In the genomic region with DNA sequence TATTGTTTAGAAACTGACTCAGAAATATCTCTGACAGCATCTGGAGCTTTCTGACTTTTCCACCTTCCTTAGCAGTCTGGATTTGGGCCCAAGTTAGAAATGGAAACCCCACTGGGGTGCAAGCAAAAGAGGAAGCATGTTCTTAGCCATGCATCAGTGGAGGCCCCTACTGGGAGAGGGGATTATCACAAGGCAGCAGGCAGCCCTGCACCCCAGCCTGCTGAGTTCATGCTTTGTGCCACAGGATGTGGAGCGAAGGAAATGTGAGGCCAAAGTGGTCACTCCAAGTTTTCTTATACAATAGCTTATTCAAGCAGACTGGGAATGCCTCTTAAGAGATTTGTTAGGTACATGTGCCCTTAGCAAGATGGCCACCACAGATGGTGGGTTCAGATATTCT, we compare ENCODE assay signal across 8 cellular contexts.
A peak's percentile ranks its signal among the peaks of the same experiment; 100 is the strongest.
DNase-seq lines count a peak whose midpoint lies in the region; ATAC-seq, FAIRE-seq and TF ChIP-seq lines count a peak whose summit lies in the region.

No MANE protein-coding gene starts in this region.

- no peaks in the 10 kb centered on the region for H3K79me2 ChIP-seq in K562 (ENCODE audit: control insufficient read depth, insufficient read depth, low read length)

- BruUV-seq in K562 (replicated peaks; lab: Mats Ljungman, UMichigan): no TSS peak

- CTCF ChIA-PET in K562 (lab: Yijun Ruan, JAX; ENCODE audit: low intra/inter-chr PET ratio): no interaction called here

- H3K9me1 ChIP-seq in K562 (ENCODE audit: control insufficient read depth, insufficient read depth, low read length): no peaks in the 10 kb centered on the region

- H3K27ac ChIP-seq in K562 (ENCODE audit: extremely low read depth, low read depth, low read length) (no peak overlapping the region), gastroesophageal sphincter (no peak overlapping the region)

- no peak for TF ChIP-seq EP300 in K562 (IDR thresholded peaks at IDR 0.05; ENCODE audit: low read length)
- TF ChIP-seq EP300 in gastroesophageal sphincter (IDR thresholded peaks at IDR 0.05): no peak

- no peak overlapping the region for H3K4me3 ChIP-seq in GM12875 (ENCODE audit: low read depth, low read length)
- no peak overlapping the region for H3K4me3 ChIP-seq in K562
- no peak overlapping the region for H3K4me3 ChIP-seq in gastroesophageal sphincter

- no peak overlapping the region for H2AFZ ChIP-seq in K562 (ENCODE audit: low read depth, low read length)

- H3K4me1 ChIP-seq in K562 (replicated peaks in 1 of 2; ENCODE audit: control insufficient read depth in 2 of 2, insufficient read depth in 2 of 2, low read length in 2 of 2) (no peaks in the 10 kb centered on the region), gastroesophageal sphincter (no peaks in the 10 kb centered on the region)

- H3K36me3 ChIP-seq in K562 (ENCODE audit: control insufficient read depth, insufficient read depth, low read length) (no peaks in the 10 kb centered on the region), gastroesophageal sphincter (no peaks in the 10 kb centered on the region)

- no peaks in the 10 kb centered on the region for H4K20me1 ChIP-seq in K562 (replicated peaks; ENCODE audit: control insufficient read depth, insufficient read depth, low read length)

- TF ChIP-seq CTCF in GM12875 (IDR thresholded peaks at IDR 0.05; ENCODE audit: borderline replicate concordance, insufficient read depth, low read depth, low read length) (peak; percentile 55; the same call in 1 of the 2 replicates), K562 (IDR thresholded peaks at IDR 0.05 in 2 of 3, conservative IDR thresholded peaks at IDR 0.05 in 1 of 3; ENCODE audit: insufficient read depth in 2 of 3, low read depth in 1 of 3, low read length in 3 of 3) (peak; percentile 39 to 57 (median 44); a peak in 5 of 6 replicates), gastroesophageal sphincter (IDR thresholded peaks at IDR 0.05) (no peak)

- DNase-seq in A172 (ENCODE audit: low spot score): peak; percentile 10
- peak; percentile 18 for DNase-seq in HTR-8/SVneo (ENCODE audit: insufficient read length, low spot score)
- peak; percentile 8 to 30 (median 20) for DNase-seq in K562 (ENCODE audit: extremely low read depth in 1 of 4, low spot score in 3 of 4)
- peak; percentile 4 for DNase-seq in renal cortical epithelial cell (ENCODE audit: low read depth)
- DNase-seq in T-helper 1 cell: no peak
- no peak for DNase-seq in Ammon's horn (ENCODE audit: low spot score)

- FAIRE-seq in HTR-8/SVneo (lab: Jason Lieb, UNC) (no peak), K562 (lab: Jason Lieb, UNC) (peak; percentile 29)

- TF ChIP-seq RAD21 in K562 (CRISPR knock-in tag; conservative IDR thresholded peaks at IDR 0.05 in 1 of 2, IDR thresholded peaks at IDR 0.05 in 1 of 2): 0 out of 4 replicates have a peak, but pooled peaks of 1 of the 2 experiments have one; percentile 10

- H3K9ac ChIP-seq in K562 (ENCODE audit: insufficient read depth in 1 of 2, low read depth in 2 of 2, low read length in 2 of 2): no peak overlapping the region

- H3K9me3 ChIP-seq in K562 (replicated peaks; ENCODE audit: control insufficient read depth, insufficient read depth, low read depth, low read length): no peaks in the 10 kb centered on the region
- no peaks in the 10 kb centered on the region for H3K9me3 ChIP-seq in gastroesophageal sphincter

- POLR2A ChIA-PET in K562 (lab: Yijun Ruan, JAX): interaction anchor here (0.5 kb wide), 1 partner anchor 1043 kb away, joined by 3 read pairs; no protein-coding TSS in a partner anchor

- no peak for TF ChIP-seq POLR2A in K562 (conservative IDR thresholded peaks at IDR 0.05)
- TF ChIP-seq POLR2A in gastroesophageal sphincter (IDR thresholded peaks at IDR 0.05): no peak

- 9% methylated on average over 1 of the region's 1 CpG for WGBS in K562 (ENCODE audit: insufficient coverage, low coverage, missing lambda C conversion rate)
- 75 to 100% methylated on average over 1 of the region's 1 CpG for WGBS in gastroesophageal sphincter (ENCODE audit: low coverage in 1 of 2), 2 donors

- ATAC-seq in K562 (peak; percentile 95), gastroesophageal sphincter (no peak)

- intact Hi-C loops in K562 (cut with micrococcal nuclease): loop anchor here (10.0 kb wide), 2 partner anchors 348 to 418 kb away; no protein-coding TSS in a partner anchor

- H3K27me3 ChIP-seq in K562 (ENCODE audit: control insufficient read depth in 2 of 2, insufficient read depth in 2 of 2, low read length in 2 of 2) (no peaks in the 10 kb centered on the region), gastroesophageal sphincter (no peaks in the 10 kb centered on the region)

- no peak overlapping the region for H3K4me2 ChIP-seq in K562 (ENCODE audit: insufficient read depth, low read length)

- in situ Hi-C loops in K562 (cut with MboI): no loop called here

TF ChIP-seq in K562, 482 proteins besides CTCF, POLR2A, EP300 and RAD21:
- TF ChIP-seq, protein P1, sequence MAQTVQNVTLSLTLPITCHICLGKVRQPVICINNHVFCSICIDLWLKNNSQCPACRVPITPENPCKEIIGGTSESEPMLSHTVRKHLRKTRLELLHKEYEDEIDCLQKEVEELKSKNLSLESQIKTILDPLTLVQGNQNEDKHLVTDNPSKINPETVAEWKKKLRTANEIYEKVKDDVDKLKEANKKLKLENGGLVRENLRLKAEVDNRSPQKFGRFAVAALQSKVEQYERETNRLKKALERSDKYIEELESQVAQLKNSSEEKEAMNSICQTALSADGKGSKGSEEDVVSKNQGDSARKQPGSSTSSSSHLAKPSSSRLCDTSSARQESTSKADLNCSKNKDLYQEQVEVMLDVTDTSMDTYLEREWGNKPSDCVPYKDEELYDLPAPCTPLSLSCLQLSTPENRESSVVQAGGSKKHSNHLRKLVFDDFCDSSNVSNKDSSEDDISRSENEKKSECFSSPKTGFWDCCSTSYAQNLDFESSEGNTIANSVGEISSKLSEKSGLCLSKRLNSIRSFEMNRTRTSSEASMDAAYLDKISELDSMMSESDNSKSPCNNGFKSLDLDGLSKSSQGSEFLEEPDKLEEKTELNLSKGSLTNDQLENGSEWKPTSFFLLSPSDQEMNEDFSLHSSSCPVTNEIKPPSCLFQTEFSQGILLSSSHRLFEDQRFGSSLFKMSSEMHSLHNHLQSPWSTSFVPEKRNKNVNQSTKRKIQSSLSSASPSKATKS (CRISPR knock-in tag; IDR thresholded peaks at IDR 0.05): no peak
- no peak for TF ChIP-seq ARNT (IDR thresholded peaks at IDR 0.05)
- TF ChIP-seq, protein P2, sequence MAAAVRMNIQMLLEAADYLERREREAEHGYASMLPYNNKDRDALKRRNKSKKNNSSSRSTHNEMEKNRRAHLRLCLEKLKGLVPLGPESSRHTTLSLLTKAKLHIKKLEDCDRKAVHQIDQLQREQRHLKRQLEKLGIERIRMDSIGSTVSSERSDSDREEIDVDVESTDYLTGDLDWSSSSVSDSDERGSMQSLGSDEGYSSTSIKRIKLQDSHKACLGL (CRISPR knock-in tag; IDR thresholded peaks at IDR 0.05; ENCODE audit: borderline replicate concordance, poor library complexity, severe bottlenecking): no peak
- TF ChIP-seq MTA2 (IDR thresholded peaks at IDR 0.05; ENCODE audit: low read depth): no peak
- TF ChIP-seq ZNF699 (CRISPR knock-in tag; IDR thresholded peaks at IDR 0.05; ENCODE audit: insufficient replicate concordance): no peak
- no peak for TF ChIP-seq ZNF311 (CRISPR knock-in tag; IDR thresholded peaks at IDR 0.05)
- TF ChIP-seq NFIC (IDR thresholded peaks at IDR 0.05): no peak
- TF ChIP-seq ZKSCAN3 (CRISPR knock-in tag; IDR thresholded peaks at IDR 0.05): no peak
- TF ChIP-seq, protein P3, sequence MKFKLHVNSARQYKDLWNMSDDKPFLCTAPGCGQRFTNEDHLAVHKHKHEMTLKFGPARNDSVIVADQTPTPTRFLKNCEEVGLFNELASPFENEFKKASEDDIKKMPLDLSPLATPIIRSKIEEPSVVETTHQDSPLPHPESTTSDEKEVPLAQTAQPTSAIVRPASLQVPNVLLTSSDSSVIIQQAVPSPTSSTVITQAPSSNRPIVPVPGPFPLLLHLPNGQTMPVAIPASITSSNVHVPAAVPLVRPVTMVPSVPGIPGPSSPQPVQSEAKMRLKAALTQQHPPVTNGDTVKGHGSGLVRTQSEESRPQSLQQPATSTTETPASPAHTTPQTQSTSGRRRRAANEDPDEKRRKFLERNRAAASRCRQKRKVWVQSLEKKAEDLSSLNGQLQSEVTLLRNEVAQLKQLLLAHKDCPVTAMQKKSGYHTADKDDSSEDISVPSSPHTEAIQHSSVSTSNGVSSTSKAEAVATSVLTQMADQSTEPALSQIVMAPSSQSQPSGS (CRISPR knock-in tag; IDR thresholded peaks at IDR 0.05): no peak
TF ChIP-seq in K562: peak in this region for 0.

Comparison
In these comparisons a context has a peak if more than half of its experiments do, and no peak if none do; other contexts are left out.
1. DNase-seq: peak in A172 (single experiment), HTR-8/SVneo (single experiment), K562 (4 of 4) and renal cortical epithelial cell (single experiment); none in T-helper 1 cell (0 of 5) and Ammon's horn (single experiment).
2. CTCF ChIP-seq: peak in GM12875 (single experiment) and K562 (3 of 3); none in gastroesophageal sphincter (0 of 4).